ENCODE assay signal across 18 cellular contexts in genomic region chr16:55981557-55981956, GRCh38.
"Had no signal": no experiment of that assay in that cellular context is flagged by ENCODE, and none has a peak within 500 bp of the region (broad histone marks: within the 10 kb centered on the region; RNA-seq: fewer than 3 reads in every experiment).

No MANE protein-coding gene starts in this region.

- DNase-seq: cortex of kidney; effector memory CD4-positive, alpha-beta T cell; esophagus squamous epithelium; foreskin fibroblast; head of caudate nucleus; kidney; left cardiac atrium; left ventricle myocardium inferior; lower lobe of right lung; mesenchymal stem cell; midbrain; nucleus accumbens; ovary; stimulated activated CD4-positive, alpha-beta T cell treated with anti-CD3 and anti-CD28 coated beads, Interleukin-4, amount 100 ng/mL, for 1 hour; stimulated activated naive CD8-positive, alpha-beta T cell treated with anti-CD3 and anti-CD28 coated beads, Interleukin-15, amount 100 ng/mL, for 72 hours; substantia nigra had no signal

- FAIRE-seq: kidney had no signal

- ATAC-seq: left cardiac atrium; lower lobe of right lung; natural killer cell treated with Interleukin-12 subunit alpha and Interleukin-12 subunit beta and Interleukin-15 and Interleukin-18, amount 100 ng/mL, for 72 hours; stimulated activated memory B cell treated with anti-CD40 and anti-IgM and Interleukin-4, amounts not matched to agents 10 μg/mL and 1 μg/mL and 100 μg/mL, for 72 hours; stimulated activated naive CD8-positive, alpha-beta T cell treated with anti-CD3 and anti-CD28 coated beads, Interleukin-15, amount 100 ng/mL, for 72 hours had no signal
